ENCODE assay signal across 8 cellular contexts in genomic region chr6:166400649-166401250, GRCh38. TPM values are rescaled to one million over a fixed set of nuclear protein-coding genes. Genes with fewer than 3 reads are reported as not detected.
DNase-seq lines count a peak whose midpoint lies in the region; ATAC-seq and TF ChIP-seq lines count a peak whose summit lies in the region.
"Not testable (repeated sequence)": the region's sequence is repeated elsewhere in the genome, so short reads cannot be mapped to it uniquely, and the experiment has no call there.

No MANE protein-coding gene starts in this region.

- H3K9me3 ChIP-seq in MM.1S (replicated peaks; ENCODE audit: insufficient read depth, low read length); naive thymus-derived CD4-positive, alpha-beta T cell (ENCODE audit: control insufficient read depth in 2 of 3, low read length in 3 of 3); tibial artery: not testable (repeated sequence)

- H4K20me1 ChIP-seq in MM.1S (ENCODE audit: insufficient read depth, low read length) = not testable (repeated sequence)

- not testable (repeated sequence) for H3K9me2 ChIP-seq in MM.1S (replicated peaks; ENCODE audit: insufficient read depth, low read length)

- POLR2A ChIA-PET in naive thymus-derived CD4-positive, alpha-beta T cell (lab: Charles Lee) = interaction anchor here (1.1 to 2.0 kb wide), 6 partner anchors 11 to 124 kb away, joined by 3 to 5 read pairs (median 4); no protein-coding TSS in a partner anchor

- not testable (repeated sequence) for H3K79me2 ChIP-seq in MM.1S (ENCODE audit: low read length)

- not testable (repeated sequence) for H3K27me3 ChIP-seq in MM.1S (replicated peaks; ENCODE audit: insufficient read depth, low read length); naive thymus-derived CD4-positive, alpha-beta T cell (ENCODE audit: control insufficient read depth in 2 of 2, insufficient read depth in 2 of 2, low read length in 2 of 2)
- H3K27me3 ChIP-seq in tibial artery = peaks cover 0 to 28% of the 10 kb centered on the region in 2 donors

- H3K27ac ChIP-seq in MM.1S (ENCODE audit: low read length); naive thymus-derived CD4-positive, alpha-beta T cell (ENCODE audit: low read depth, low read length); tibial artery: not testable (repeated sequence)

- TF ChIP-seq CTCF in MM.1S (IDR thresholded peaks at IDR 0.05; ENCODE audit: low read length) (peak; percentile 51), fibroblast of the aortic adventitia (IDR thresholded peaks at IDR 0.05; ENCODE audit: insufficient read depth, low read length) (peak; percentile 80), tibial artery (IDR thresholded peaks at IDR 0.05) (peak; percentile 79 to 87)

- intact Hi-C loops in naive thymus-derived CD4-positive, alpha-beta T cell (cut with micrococcal nuclease) = loop anchor here (1.0 to 10.0 kb wide), 7 partner anchors 11 to 516 kb away; no protein-coding TSS in a partner anchor
- intact Hi-C loops in tibial artery (cut with DNase I; ENCODE audit: low total_unique reads) = loop anchor here (2.0 kb wide), 1 partner anchor 122 kb away; no protein-coding TSS in a partner anchor

- H3K4me1 ChIP-seq in MM.1S (ENCODE audit: low read length); naive thymus-derived CD4-positive, alpha-beta T cell (ENCODE audit: control insufficient read depth in 2 of 2, insufficient read depth in 2 of 2, low read length in 2 of 2); tibial artery: not testable (repeated sequence)

- H3K4me2 ChIP-seq in MM.1S (ENCODE audit: low read depth, low read length) = not testable (repeated sequence)

- H3K4me1 Mint-ChIP-seq in naive thymus-derived CD4-positive, alpha-beta T cell = not testable (repeated sequence)

- H3K4me3 Mint-ChIP-seq in naive thymus-derived CD4-positive, alpha-beta T cell = not testable (repeated sequence)

- not testable (repeated sequence) for H3F3A ChIP-seq in MM.1S (ENCODE audit: insufficient read depth, low read length)

- CTCF ChIA-PET in naive thymus-derived CD4-positive, alpha-beta T cell (lab: Charles Lee) = interaction anchor here (0.5 to 5.3 kb wide), 26 partner anchors 9 to 518 kb away, joined by 3 to 34 read pairs (median 4); no protein-coding TSS in a partner anchor

- H2AFZ ChIP-seq in MM.1S (ENCODE audit: low read length) = not testable (repeated sequence)

- not testable (repeated sequence) for H3K4me3 ChIP-seq in MM.1S (ENCODE audit: low read length); fibroblast of the aortic adventitia (ENCODE audit: low read depth, low read length); naive thymus-derived CD4-positive, alpha-beta T cell (ENCODE audit: low read length); tibial artery

- ATAC-seq in naive thymus-derived CD4-positive, alpha-beta T cell = peak; percentile 91

- not testable (repeated sequence) for H3K9me3 Mint-ChIP-seq in naive thymus-derived CD4-positive, alpha-beta T cell

- peak; percentile 16 for DNase-seq in GF-D8 (lab: John Stamatoyannopoulos, UW)
- peak; percentile 50 for DNase-seq in HCEC 1CT
- DNase-seq in MM.1S = peak; percentile 49
- peak; percentile 32 to 62 for DNase-seq in SHP77 (lab: John Stamatoyannopoulos, UW)
- peak; percentile 32 for DNase-seq in activated effector memory CD4-positive, alpha-beta T cell treated with Interleukin-2 at 50 U/mL for 16 hours
- DNase-seq in fibroblast of the aortic adventitia (ENCODE audit: low read depth) = peak; percentile 89
- peak in 8 of 9 donors; percentile 38 to 68 (median 56) for DNase-seq in naive thymus-derived CD4-positive, alpha-beta T cell
- peak; percentile 63 to 76 for DNase-seq in tibial artery

- not testable (repeated sequence) for H3K36me3 Mint-ChIP-seq in naive thymus-derived CD4-positive, alpha-beta T cell

- not testable (repeated sequence) for H3K27me3 Mint-ChIP-seq in naive thymus-derived CD4-positive, alpha-beta T cell

- peak overlapping the region in 3 of 9 donors; percentile 12 to 36 (median 28) for H3K27ac Mint-ChIP-seq in naive thymus-derived CD4-positive, alpha-beta T cell

- not testable (repeated sequence) for H3K36me3 ChIP-seq in MM.1S (replicated peaks; ENCODE audit: insufficient read depth, low read length); naive thymus-derived CD4-positive, alpha-beta T cell (ENCODE audit: control insufficient read depth in 2 of 3, insufficient read depth in 3 of 3, low read length in 3 of 3); tibial artery

- H3K9ac ChIP-seq in MM.1S (ENCODE audit: low read length) = not testable (repeated sequence)

RNA-seq across cellular contexts. Expression of gene MPC1, which starts 18.0 kb away (rescaled TPM):
- 11.8 and 33.8 TPM in 2 replicates for total RNA-seq in fibroblast of the aortic adventitia (ENCODE audit: low replicate concordance)
- total RNA-seq in naive thymus-derived CD4-positive, alpha-beta T cell = 10 to 100 TPM; 18.5 to 31.1 (median 26.5) TPM
- 10 to 100 TPM; 41.7 to 64.2 TPM for polyA plus RNA-seq in naive thymus-derived CD4-positive, alpha-beta T cell

RNA-seq across cellular contexts. Expression of gene SFT2D1, which starts 58.4 kb away (rescaled TPM):
- total RNA-seq in fibroblast of the aortic adventitia (ENCODE audit: low replicate concordance) = 10.8 and 37.7 TPM in 2 replicates
- total RNA-seq in naive thymus-derived CD4-positive, alpha-beta T cell = 10 to 100 TPM; 18.3 to 50.1 (median 33.7) TPM
- polyA plus RNA-seq in naive thymus-derived CD4-positive, alpha-beta T cell = 10 to 100 TPM; 49.7 to 52.5 TPM

Comparison
In these comparisons a context has a peak if more than half of its experiments do, and no peak if none do; other contexts are left out.
1. DNase-seq: peak in every context shown above with its lines; median percentile 89 in fibroblast of the aortic adventitia; 70 in tibial artery; 56 in naive thymus-derived CD4-positive, alpha-beta T cell; 50 in HCEC 1CT; 49 in MM.1S; 47 in SHP77; 32 in activated effector memory CD4-positive, alpha-beta T cell treated with Interleukin-2 at 50 U/mL for 16 hours; 16 in GF-D8.